In genomic region chr6:136037885-136038460, GRCh38 we compare ENCODE assay signal across 8 cellular contexts.
DNase-seq lines count a peak whose midpoint lies in the region; ATAC-seq and TF ChIP-seq lines count a peak whose summit lies in the region.

No MANE protein-coding gene starts in this region.

- H3K9ac ChIP-seq in duodenal mucosa (ENCODE audit: low read depth in 1 of 2, low read length in 2 of 2): peak overlapping the region in 1 of 2 donors; percentile 21

- 78 to 97% methylated on average over 6 of the region's 12 CpGs for WGBS in mesodermal cell (ENCODE audit: insufficient coverage in 2 of 2), 2 experiments
- 35 to 51% methylated on average over 11 to 12 of the region's 12 CpGs for WGBS in tibial nerve, 2 donors

- no peak for TF ChIP-seq POLR2A in tibial nerve (IDR thresholded peaks at IDR 0.05)

- DNase-seq in NCI-H82 (lab: John Stamatoyannopoulos, UW): peak; percentile 6
- DNase-seq in NCI-H82 treated with DMSO at 0.1 percent for 48 hours (lab: John Stamatoyannopoulos, UW; ENCODE audit: unreplicated experiment): no peak
- DNase-seq in tibial nerve (ENCODE audit: low spot score in 2 of 2): no peak
- no peak for DNase-seq in Ammon's horn (ENCODE audit: low spot score)
- DNase-seq in NCI-H774 (lab: John Stamatoyannopoulos, UW): no peak

- no peak for ATAC-seq in GM21515 (IDR thresholded peaks at IDR 0.05; ENCODE audit: unreplicated experiment)

- no peak for TF ChIP-seq EP300 in tibial nerve (IDR thresholded peaks at IDR 0.05)

- H3K4me3 ChIP-seq in duodenal mucosa (ENCODE audit: low read depth in 1 of 2, low read length in 2 of 2) (peak overlapping the region; percentile 35 to 53), mesodermal cell (ENCODE audit: extremely low read depth, insufficient read depth, low read length, poor library complexity, severe bottlenecking) (no peak overlapping the region), tibial nerve (peak overlapping the region in 2 of 4 donors; percentile 7 to 27)

- no peak overlapping the region for H3K27ac ChIP-seq in duodenal mucosa (ENCODE audit: low read depth, low read length)
- peak overlapping the region; percentile 50 for H3K27ac ChIP-seq in mesodermal cell (ENCODE audit: low read depth, low read length, severe bottlenecking)
- H3K27ac ChIP-seq in tibial nerve: peak overlapping the region in 3 of 4 donors; percentile 29 to 78 (median 61)

- no peaks in the 10 kb centered on the region for H3K4me1 ChIP-seq in duodenal mucosa (ENCODE audit: control insufficient read depth in 1 of 2, insufficient read depth in 2 of 2, low read length in 2 of 2)
- H3K4me1 ChIP-seq in mesodermal cell (ENCODE audit: control insufficient read depth, insufficient read depth, low read length, poor library complexity, severe bottlenecking): peaks cover 11% of the 10 kb centered on the region
- peaks cover 0 to 57% (median 7%) of the 10 kb centered on the region in 4 donors for H3K4me1 ChIP-seq in tibial nerve

- no peaks in the 10 kb centered on the region for H3K27me3 ChIP-seq in duodenal mucosa (ENCODE audit: control insufficient read depth in 1 of 2, insufficient read depth in 2 of 2, low read length in 2 of 2)
- no peaks in the 10 kb centered on the region for H3K27me3 ChIP-seq in tibial nerve

- H3K9me3 ChIP-seq in duodenal mucosa (ENCODE audit: control insufficient read depth in 1 of 2, low read length in 2 of 2) (no peaks in the 10 kb centered on the region), mesodermal cell (ENCODE audit: control insufficient read depth, low read length) (no peaks in the 10 kb centered on the region), tibial nerve (no peaks in the 10 kb centered on the region)

- TF ChIP-seq CTCF in tibial nerve (IDR thresholded peaks at IDR 0.05): no peak

- H3K36me3 ChIP-seq in duodenal mucosa (ENCODE audit: control insufficient read depth in 1 of 2, insufficient read depth in 2 of 2, low read length in 2 of 2) (no peaks in the 10 kb centered on the region), mesodermal cell (ENCODE audit: control insufficient read depth, insufficient read depth, low read length) (no peaks in the 10 kb centered on the region), tibial nerve (no peaks in the 10 kb centered on the region)
